Comparison of ENCODE assay signal across 2 cellular contexts in the genomic region with DNA sequence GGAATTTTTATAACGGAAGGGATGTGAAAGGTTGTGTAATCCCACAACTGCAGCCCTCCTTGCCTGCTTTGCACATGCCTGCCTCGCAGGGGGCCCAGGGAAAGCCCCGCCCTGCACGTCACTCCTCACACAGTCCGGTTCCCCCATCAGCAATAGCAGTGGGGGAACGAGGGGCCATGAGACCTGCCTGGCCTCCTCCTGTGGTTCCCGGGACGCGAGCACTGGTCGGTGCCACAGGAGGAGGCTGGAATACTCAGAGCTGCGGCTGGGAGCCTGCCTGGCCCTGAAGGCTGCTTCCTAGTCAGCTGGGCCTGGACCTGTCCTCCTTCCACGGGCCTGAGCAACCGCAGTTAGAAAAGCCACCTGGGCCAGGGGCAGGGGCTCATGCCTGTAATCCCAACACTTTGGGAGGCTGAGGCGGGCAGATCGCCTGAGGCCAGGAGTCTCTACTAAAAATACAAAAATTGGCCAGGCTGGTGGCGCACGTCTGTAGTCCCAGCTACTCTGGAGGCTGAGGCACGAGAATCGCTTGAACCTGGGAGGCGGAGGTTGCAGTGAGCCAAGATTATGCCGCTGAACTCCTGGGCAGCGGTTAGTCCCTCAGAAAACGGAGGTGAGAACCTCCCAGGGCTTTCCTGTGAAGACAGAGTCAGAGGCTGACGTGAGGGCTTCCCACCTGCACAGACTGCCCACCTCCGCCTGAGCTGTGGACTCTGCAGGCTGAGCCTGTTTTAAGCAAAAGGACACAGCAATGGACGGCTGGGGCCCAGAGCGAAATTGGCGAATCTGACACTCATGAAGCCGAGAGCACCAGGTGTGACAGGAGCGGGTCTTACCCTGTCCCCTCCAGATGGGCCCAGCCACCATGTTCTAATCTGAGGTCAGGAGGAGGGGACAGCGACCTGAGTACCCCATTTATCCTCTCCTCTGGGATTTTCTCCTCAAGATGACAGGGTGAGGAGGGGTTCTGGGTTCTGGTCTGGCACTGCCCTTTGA.
TF ChIP-seq lines count a peak whose summit lies in the region.

No MANE protein-coding gene starts in this region.

TF ChIP-seq in HEK293, 187 proteins besides CTCF, POLR2A, EP300 and RAD21:
- TF ChIP-seq ZNF658 (tag by site-specific recombination; IDR thresholded peaks at IDR 0.05) (no peak), ZIC2 (tag by site-specific recombination; IDR thresholded peaks at IDR 0.05) (peak; percentile 27; the same call in 1 of the 2 replicates)

TF ChIP-seq in H1, 55 proteins besides CTCF, POLR2A, EP300 and RAD21:
- TF ChIP-seq NRF1 (IDR thresholded peaks at IDR 0.05; ENCODE audit: low read depth, low read length) (no peak), POLR2AphosphoS5 (IDR thresholded peaks at IDR 0.05; ENCODE audit: low read depth, low read length) (no peak), GTF2F1 (IDR thresholded peaks at IDR 0.05; ENCODE audit: borderline replicate concordance, low read depth, low read length) (no peak), ZNF274 (IDR thresholded peaks at IDR 0.05; ENCODE audit: borderline replicate concordance, extremely low read depth, low read length) (no peak), TEAD4 (IDR thresholded peaks at IDR 0.05; ENCODE audit: low read depth, low read length) (no peak), SP2 (IDR thresholded peaks at IDR 0.05; ENCODE audit: low read length) (no peak), CREB1 (IDR thresholded peaks at IDR 0.05) (no peak), SUZ12 (IDR thresholded peaks at IDR 0.05; ENCODE audit: low read length) (no peak), CBX5 (IDR thresholded peaks at IDR 0.05; ENCODE audit: low read depth, low read length) (no peak), BACH1 (IDR thresholded peaks at IDR 0.05; ENCODE audit: low read length) (no peak), YY1 (IDR thresholded peaks at IDR 0.05; ENCODE audit: low read depth, low read length) (no peak), CBX8 (IDR thresholded peaks at IDR 0.05; ENCODE audit: borderline replicate concordance, low read depth, low read length) (no peak)
- TF ChIP-seq, protein P1, sequence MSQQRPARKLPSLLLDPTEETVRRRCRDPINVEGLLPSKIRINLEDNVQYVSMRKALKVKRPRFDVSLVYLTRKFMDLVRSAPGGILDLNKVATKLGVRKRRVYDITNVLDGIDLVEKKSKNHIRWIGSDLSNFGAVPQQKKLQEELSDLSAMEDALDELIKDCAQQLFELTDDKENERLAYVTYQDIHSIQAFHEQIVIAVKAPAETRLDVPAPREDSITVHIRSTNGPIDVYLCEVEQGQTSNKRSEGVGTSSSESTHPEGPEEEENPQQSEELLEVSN (IDR thresholded peaks at IDR 0.05): no peak
